ENCODE assay signal across 8 cellular contexts in the genomic region with DNA sequence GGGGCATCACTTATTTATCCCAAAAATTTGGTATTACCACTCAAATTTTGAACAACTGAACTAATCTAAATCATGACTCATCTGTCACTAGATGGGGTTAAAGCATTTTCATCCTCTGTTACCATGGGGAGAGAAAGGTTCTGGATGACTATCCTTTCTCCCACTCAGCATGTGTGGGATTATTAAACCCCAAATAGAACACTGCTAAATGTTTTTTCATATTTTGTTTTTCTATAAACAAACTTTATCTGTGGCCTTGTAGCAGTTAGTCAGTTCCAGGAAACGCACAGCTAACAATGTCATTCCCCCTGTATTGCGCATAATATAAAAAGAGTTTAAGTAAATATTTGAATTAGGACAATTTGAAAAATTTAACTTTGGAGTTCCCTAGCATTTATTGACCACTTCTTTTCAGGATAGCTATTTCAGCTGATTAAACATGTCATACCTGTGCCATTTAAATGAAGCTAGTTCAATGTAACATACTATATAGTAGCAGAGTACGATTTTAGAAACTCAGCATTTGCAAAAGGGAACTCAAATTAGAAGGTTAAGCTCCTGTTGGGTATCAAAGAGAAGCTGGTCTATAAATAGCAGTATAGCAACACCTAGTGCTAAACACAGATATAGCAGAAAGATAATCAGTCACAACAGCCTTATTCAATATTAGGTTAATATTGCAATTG. TPM values are rescaled to one million over a fixed set of nuclear protein-coding genes. Genes with fewer than 3 reads are reported as not detected.
A peak's percentile ranks its signal among the peaks of the same experiment; 100 is the strongest.
DNase-seq lines count a peak whose midpoint lies in the region; ATAC-seq and TF ChIP-seq lines count a peak whose summit lies in the region.

No MANE protein-coding gene starts in this region.

- POLR2A ChIA-PET in OCI-LY7 (lab: Charles Lee) = interaction anchor here (0.8 kb wide), 1 partner anchor 41 kb away, joined by 3 read pairs; no protein-coding TSS in a partner anchor
- POLR2A ChIA-PET in activated CD4-positive, alpha-beta memory T cell treated with anti-CD3 and anti-CD28 coated beads for 36 hours (lab: Charles Lee) = no interaction called here

- H3K27me3 ChIP-seq in spleen (replicated peaks in 1 of 7) = no peaks in the 10 kb centered on the region

- CTCF ChIA-PET in OCI-LY7 (lab: Charles Lee; ENCODE audit: unreplicated experiment) = no interaction called here
- CTCF ChIA-PET in activated CD4-positive, alpha-beta memory T cell treated with anti-CD3 and anti-CD28 coated beads for 36 hours (lab: Charles Lee) = interaction anchor here (0.6 to 1.8 kb wide), 14 partner anchors 17 to 872 kb away, joined by 3 to 16 read pairs (median 4); no protein-coding TSS in a partner anchor

- H3K27me3 Mint-ChIP-seq in activated CD4-positive, alpha-beta memory T cell treated with anti-CD3 and anti-CD28 coated beads for 36 hours = peaks cover 3% of the 10 kb centered on the region

- DNase-seq in GM03348 (ENCODE audit: low spot score) (peak; percentile 40), OCI-LY7 (ENCODE audit: low spot score) (peak; percentile 15), fibroblast of peridontal ligament (ENCODE audit: extremely low read depth) (peak; percentile 69), spleen (no peak), NCI-H1048 (lab: John Stamatoyannopoulos, UW) (no peak), NCI-H187 (lab: John Stamatoyannopoulos, UW) (no peak)
- DNase-seq in activated CD4-positive, alpha-beta memory T cell treated with anti-CD3 and anti-CD28 coated beads for 36 hours = no peak

- H3K4me2 ChIP-seq in OCI-LY7 (ENCODE audit: low read length) = no peak overlapping the region

- WGBS in spleen, 5 donors = 46 to 52% (median 46%) methylated on average over 3 of the region's 3 CpGs

- no peaks in the 10 kb centered on the region for H3K9me3 ChIP-seq in OCI-LY7 (ENCODE audit: low read length)
- H3K9me3 ChIP-seq in spleen = no peaks in the 10 kb centered on the region

- intact Hi-C loops in OCI-LY7 (cut with micrococcal nuclease; ENCODE audit: unreplicated experiment) = no loop called here
- intact Hi-C loops in spleen (cut with DNase I; ENCODE audit: low total_unique reads) = loop anchor here (10.0 kb wide), 1 partner anchor 189 kb away; no protein-coding TSS in a partner anchor
- intact Hi-C loops in activated CD4-positive, alpha-beta memory T cell treated with anti-CD3 and anti-CD28 coated beads for 36 hours (cut with micrococcal nuclease) = loop anchor here (2.0 to 10.0 kb wide), 3 partner anchors 129 to 787 kb away; no protein-coding TSS in a partner anchor

- BruUV-seq in OCI-LY7 (replicated peaks; lab: Mats Ljungman, UMichigan) = no TSS peak

- no peaks in the 10 kb centered on the region for H3K9me3 Mint-ChIP-seq in activated CD4-positive, alpha-beta memory T cell treated with anti-CD3 and anti-CD28 coated beads for 36 hours

- no peaks in the 10 kb centered on the region for H3K9me2 ChIP-seq in OCI-LY7 (ENCODE audit: insufficient read depth, low read length)

- no peak overlapping the region for H3K4me3 ChIP-seq in OCI-LY7 (ENCODE audit: low read depth, low read length, poor library complexity, severe bottlenecking)
- no peak overlapping the region for H3K4me3 ChIP-seq in spleen

- no peaks in the 10 kb centered on the region for H3K4me1 ChIP-seq in OCI-LY7 (ENCODE audit: insufficient read depth, low read length, poor library complexity, severe bottlenecking)
- H3K4me1 ChIP-seq in spleen = peaks cover 5 to 53% (median 33%) of the 10 kb centered on the region in 6 donors

- no peak overlapping the region for H2AFZ ChIP-seq in OCI-LY7 (ENCODE audit: low read length)

- TF ChIP-seq POLR2A in spleen (IDR thresholded peaks at IDR 0.05) = no peak

- ATAC-seq in HG02798 (IDR thresholded peaks at IDR 0.05; ENCODE audit: poor library complexity, unreplicated experiment) = peak; percentile 53

- peak; percentile 49; the same call in 1 of the 2 replicates for TF ChIP-seq CTCF in OCI-LY7 (conservative IDR thresholded peaks at IDR 0.05; ENCODE audit: low read length)
- TF ChIP-seq CTCF in spleen (IDR thresholded peaks at IDR 0.05 in 8 of 11, conservative IDR thresholded peaks at IDR 0.05 in 3 of 11) = peak in 9 of 11 experiments; percentile 12 to 47 (median 37)

- H3K27ac ChIP-seq in OCI-LY7 (ENCODE audit: low read depth, low read length, poor library complexity, severe bottlenecking) = no peak overlapping the region
- peak overlapping the region in 6 of 8 donors; percentile 10 to 45 (median 32) for H3K27ac ChIP-seq in spleen

- no peak overlapping the region for H3K27ac Mint-ChIP-seq in activated CD4-positive, alpha-beta memory T cell treated with anti-CD3 and anti-CD28 coated beads for 36 hours

- H4K20me1 ChIP-seq in OCI-LY7 (ENCODE audit: insufficient read depth, low read length) = no peaks in the 10 kb centered on the region

- no peaks in the 10 kb centered on the region for H3K79me2 ChIP-seq in OCI-LY7 (ENCODE audit: insufficient read depth, low read depth, low read length)

- H3K36me3 ChIP-seq in OCI-LY7 (ENCODE audit: insufficient read depth, low read length) (no peaks in the 10 kb centered on the region), spleen (no peaks in the 10 kb centered on the region)

- no peaks in the 10 kb centered on the region for H3K4me1 Mint-ChIP-seq in activated CD4-positive, alpha-beta memory T cell treated with anti-CD3 and anti-CD28 coated beads for 36 hours (ENCODE audit: low read depth)

- H3K36me3 Mint-ChIP-seq in activated CD4-positive, alpha-beta memory T cell treated with anti-CD3 and anti-CD28 coated beads for 36 hours = no peaks in the 10 kb centered on the region

- no peak overlapping the region for H3K4me3 Mint-ChIP-seq in activated CD4-positive, alpha-beta memory T cell treated with anti-CD3 and anti-CD28 coated beads for 36 hours

RNA-seq across cellular contexts. Expression of gene TMEM212, which starts 9.2 kb away (rescaled TPM):
- total RNA-seq in OCI-LY7 (2014; rRNA removed; shearing (Covaris generic)) = not detected in 2 replicates
- total RNA-seq in OCI-LY7 (2022) = not detected in 2 replicates
- total RNA-seq in spleen = not detected
- not detected for polyA plus RNA-seq in spleen
- total RNA-seq in activated CD4-positive, alpha-beta memory T cell treated with anti-CD3 and anti-CD28 coated beads for 36 hours = not detected

RNA-seq across cellular contexts. Expression of gene PLD1, which starts 23.6 kb away (rescaled TPM):
- not detected in 2 replicates for total RNA-seq in OCI-LY7 (2014; rRNA removed; shearing (Covaris generic))
- total RNA-seq in OCI-LY7 (2022) (not detected in 2 replicates), spleen (10 to 100 TPM; 40.2 to 75.2 (median 68.9) TPM)
- polyA plus RNA-seq in spleen = 10 to 100 TPM in 1 of 3 donors, 1 to 10 TPM in 2; 3.0 to 12.6 (median 3.5) TPM
- 1 to 10 TPM in 1 of 2 experiments, under 1 TPM in 1; 0.99 to 1.4 TPM for total RNA-seq in activated CD4-positive, alpha-beta memory T cell treated with anti-CD3 and anti-CD28 coated beads for 36 hours

Comparison
In these comparisons a context has a peak if more than half of its experiments do, and no peak if none do; other contexts are left out.
1. DNase-seq: peak in GM03348 (single experiment), OCI-LY7 (single experiment) and fibroblast of peridontal ligament (single experiment); none in spleen (single experiment), NCI-H1048 (single experiment), activated CD4-positive, alpha-beta memory T cell treated with anti-CD3 and anti-CD28 coated beads for 36 hours (single experiment) and NCI-H187 (0 of 2).
2. RNA of gene PLD1, which starts 23.6 kb away (total RNA-seq): 40.2 to 75.2 TPM in spleen; 0.99 to 1.4 TPM in activated CD4-positive, alpha-beta memory T cell treated with anti-CD3 and anti-CD28 coated beads for 36 hours and not detected in OCI-LY7; every median in the first group is over 10 times any median in the second.